In genomic region chr5:151134228-151134627, GRCh38 we compare ENCODE assay signal across 11 cellular contexts. TPM values are rescaled to one million over a fixed set of nuclear protein-coding genes. Genes with fewer than 3 reads are reported as not detected.
DNase-seq lines count a peak whose midpoint lies in the region; ATAC-seq and TF ChIP-seq lines count a peak whose summit lies in the region.
"Had no signal": no experiment of that assay in that cellular context is flagged by ENCODE, and none has a peak within 500 bp of the region (broad histone marks: within the 10 kb centered on the region; RNA-seq: fewer than 3 reads in every experiment).

No MANE protein-coding gene starts in this region.

- H3K9me3 ChIP-seq in smooth muscle cell (replicated peaks; ENCODE audit: low read depth): no peaks in the 10 kb centered on the region
- H3K9me3 ChIP-seq: MG63, SJCRH30 had no signal

- no peaks in the 10 kb centered on the region for H3K9me3 Mint-ChIP-seq in activated T-cell treated with anti-CD3 and anti-CD28 coated beads, Interleukin-2, amount 50 U/mL, for 72 hours
- H3K9me3 Mint-ChIP-seq: GM23338 had no signal

- H3K36me3 Mint-ChIP-seq in activated T-cell treated with anti-CD3 and anti-CD28 coated beads, Interleukin-2, amount 50 U/mL, for 72 hours (ENCODE audit: insufficient read depth in 2 of 2): peaks cover 24 to 31% of the 10 kb centered on the region in 2 donors

- H3K27ac ChIP-seq in smooth muscle cell (ENCODE audit: low read depth): peak overlapping the region; percentile 66
- H3K27ac ChIP-seq: SJCRH30 had no signal

- DNase-seq in activated T-cell treated with anti-CD3 and anti-CD28 coated beads, Interleukin-2, amount 50 U/mL, for 72 hours: no peak
- DNase-seq in activated T-cell treated with anti-CD3 and anti-CD28 coated beads for 4 hours: no peak
- DNase-seq in NCI-H510A treated with DMSO at 0.1 percent for 48 hours (lab: John Stamatoyannopoulos, UW): peak; percentile 74
- no peak for DNase-seq in smooth muscle cell (lab: John Stamatoyannopoulos, UW; ENCODE audit: unreplicated experiment)
- no peak for DNase-seq in NCI-H146 (lab: John Stamatoyannopoulos, UW)
- DNase-seq in NCI-H2081 treated with DMSO at 0.1 percent for 48 hours (lab: John Stamatoyannopoulos, UW): no peak
- DNase-seq in GM13976 (ENCODE audit: low spot score): no peak
- DNase-seq: MG63, SJCRH30 had no signal

- peaks cover 19% of the 10 kb centered on the region for H3K36me3 ChIP-seq in smooth muscle cell (ENCODE audit: low read depth)

- no peak overlapping the region for H3K4me3 ChIP-seq in smooth muscle cell
- H3K4me3 ChIP-seq: GM23338, MG63, SJCRH30 had no signal

- peak overlapping the region; percentile 34 for H3K27ac Mint-ChIP-seq in activated T-cell treated with anti-CD3 and anti-CD28 coated beads, Interleukin-2, amount 50 U/mL, for 72 hours
- H3K27ac Mint-ChIP-seq: GM23338 had no signal

- no peak for ATAC-seq in activated T-cell treated with anti-CD3 and anti-CD28 coated beads, Interleukin-2, amount 50 U/mL, for 72 hours (replicated peaks in 1 of 2)
- peak; percentile 72 for ATAC-seq in GM21786 (IDR thresholded peaks at IDR 0.05; ENCODE audit: unreplicated experiment)
- ATAC-seq: GM23338 had no signal

- peaks cover 50% of the 10 kb centered on the region for H4K20me1 ChIP-seq in smooth muscle cell (ENCODE audit: low read depth)

- no peak overlapping the region for H3K9ac ChIP-seq in smooth muscle cell (ENCODE audit: low read depth)

- no peaks in the 10 kb centered on the region for H3K27me3 Mint-ChIP-seq in activated T-cell treated with anti-CD3 and anti-CD28 coated beads, Interleukin-2, amount 50 U/mL, for 72 hours (ENCODE audit: low read depth)

- in situ Hi-C loops in GM13976 (cut with MboI; ENCODE audit: low sequenced_read_pairs, unreplicated experiment): no loop called here

- H3K27me3 ChIP-seq in smooth muscle cell (ENCODE audit: low read depth): no peaks in the 10 kb centered on the region
- H3K27me3 ChIP-seq: MG63, SJCRH30 had no signal

- no peak for TF ChIP-seq CTCF in smooth muscle cell (IDR thresholded peaks at IDR 0.05; ENCODE audit: borderline replicate concordance, insufficient read depth, poor library complexity, severe bottlenecking)
- no peak for TF ChIP-seq CTCF in GM13976 (IDR thresholded peaks at IDR 0.05; ENCODE audit: borderline replicate concordance, control extremely low read depth, extremely low read depth, insufficient read depth, missing control alignments)

- H3K4me3 Mint-ChIP-seq in activated T-cell treated with anti-CD3 and anti-CD28 coated beads, Interleukin-2, amount 50 U/mL, for 72 hours: no peak overlapping the region
- H3K4me3 Mint-ChIP-seq: GM23338 had no signal

- H3K4me2 ChIP-seq in smooth muscle cell: no peak overlapping the region
- H3K4me2 ChIP-seq: GM23338 had no signal

- H3K79me2 ChIP-seq in smooth muscle cell (ENCODE audit: low read depth): no peaks in the 10 kb centered on the region

- no peaks in the 10 kb centered on the region for H3F3A ChIP-seq in smooth muscle cell (ENCODE audit: low read depth)

- 70% methylated on average over 3 of the region's 3 CpGs for WGBS in smooth muscle cell (ENCODE audit: low lambda C conversion rate)

- no peak overlapping the region for H2AFZ ChIP-seq in smooth muscle cell (ENCODE audit: low read depth)
- H2AFZ ChIP-seq: GM23338 had no signal

- H3K4me1 ChIP-seq in smooth muscle cell (ENCODE audit: low read depth): no peaks in the 10 kb centered on the region
- H3K4me1 ChIP-seq: SJCRH30 had no signal

- H3K4me1 Mint-ChIP-seq in activated T-cell treated with anti-CD3 and anti-CD28 coated beads, Interleukin-2, amount 50 U/mL, for 72 hours (ENCODE audit: low read depth): peaks cover 51% of the 10 kb centered on the region

RNA-seq across cellular contexts. Expression of gene ANXA6, which starts 23.4 kb away (rescaled TPM):
- 100 to 1,000 TPM; 127 to 171 TPM for total RNA-seq in activated T-cell treated with anti-CD3 and anti-CD28 coated beads, Interleukin-2, amount 50 U/mL, for 72 hours
- 264 and 274 TPM in 2 replicates for total RNA-seq in smooth muscle cell
- polyA plus RNA-seq in smooth muscle cell: 206 and 279 TPM in 2 replicates

RNA-seq across cellular contexts. Expression of gene TNIP1, which starts 53.4 kb away (rescaled TPM):
- 100 to 1,000 TPM; 358 to 420 TPM for total RNA-seq in activated T-cell treated with anti-CD3 and anti-CD28 coated beads, Interleukin-2, amount 50 U/mL, for 72 hours
- 45.7 and 51.4 TPM in 2 replicates for total RNA-seq in smooth muscle cell
- 64.4 and 73.7 TPM in 2 replicates for polyA plus RNA-seq in smooth muscle cell
